Comparison of ENCODE assay signal across 12 cellular contexts in genomic region chr5:116361979-116362577, GRCh38.
A peak's percentile ranks its signal among the peaks of the same experiment; 100 is the strongest.
DNase-seq lines count a peak whose midpoint lies in the region; TF ChIP-seq lines count a peak whose summit lies in the region.
"Had no signal": no experiment of that assay in that cellular context is flagged by ENCODE, and none has a peak within 500 bp of the region (broad histone marks: within the 10 kb centered on the region; RNA-seq: fewer than 3 reads in every experiment).

No MANE protein-coding gene starts in this region.

- TF ChIP-seq POLR2A in esophagus muscularis mucosa (IDR thresholded peaks at IDR 0.05; ENCODE audit: low read depth) = no peak
- no peak for TF ChIP-seq POLR2A in ovary (IDR thresholded peaks at IDR 0.05)

- no peak overlapping the region for H2BK5ac ChIP-seq in neuronal stem cell (ENCODE audit: low read length)

- H3K4me1 ChIP-seq in right atrium auricular region = peaks cover 0 to 43% of the 10 kb centered on the region in 2 donors
- peaks cover 22 to 40% (median 33%) of the 10 kb centered on the region in 4 donors for H3K4me1 ChIP-seq in esophagus muscularis mucosa
- H3K4me1 ChIP-seq in neuronal stem cell (ENCODE audit: control insufficient read depth in 2 of 2, insufficient read depth in 1 of 2, low read depth in 1 of 2, low read length in 2 of 2) = peaks cover 0 to 6% of the 10 kb centered on the region in 2 donors
- H3K4me1 ChIP-seq in ovary (ENCODE audit: insufficient read depth) = no peaks in the 10 kb centered on the region

- H3K36me3 ChIP-seq in right atrium auricular region (no peaks in the 10 kb centered on the region), esophagus muscularis mucosa (no peaks in the 10 kb centered on the region), neuronal stem cell (replicated peaks in 1 of 2; ENCODE audit: control insufficient read depth in 2 of 2, insufficient read depth in 2 of 2, low read length in 2 of 2) (no peaks in the 10 kb centered on the region), ovary (no peaks in the 10 kb centered on the region)

- peak overlapping the region; percentile 60 for H3K4me2 ChIP-seq in neuronal stem cell (ENCODE audit: insufficient read depth, low read length, poor library complexity, severe bottlenecking)

- TF ChIP-seq CTCF in right atrium auricular region (IDR thresholded peaks at IDR 0.05) = peak in 1 of 2 donors; percentile 18
- no peak for TF ChIP-seq CTCF in esophagus muscularis mucosa (IDR thresholded peaks at IDR 0.05)
- no peak for TF ChIP-seq CTCF in ovary (IDR thresholded peaks at IDR 0.05)

- intact Hi-C loops in cardiac septum (cut with DNase I) = no loop called here
- intact Hi-C loops in esophagus muscularis mucosa (cut with DNase I) = no loop called here
- intact Hi-C loops in ovary (cut with DNase I) = no loop called here

- no peak overlapping the region for H3K14ac ChIP-seq in neuronal stem cell (ENCODE audit: low read length)

- TF ChIP-seq EP300 in esophagus muscularis mucosa (IDR thresholded peaks at IDR 0.05) = no peak
- no peak for TF ChIP-seq EP300 in ovary (IDR thresholded peaks at IDR 0.05)

- H3K79me1 ChIP-seq in neuronal stem cell (ENCODE audit: low read depth, low read length) = no peaks in the 10 kb centered on the region

- 86% methylated on average over 6 of the region's 6 CpGs for WGBS in esophagus muscularis mucosa
- no CpG with 5 or more reads among the region's 6 CpGs for WGBS in neuronal stem cell (ENCODE audit: extremely low coverage in 2 of 2, insufficient read length in 2 of 2, insufficient replicate concordance in 1 of 2), 2 donors
- WGBS in ovary, 3 donors = 79 to 89% (median 84%) methylated on average over 6 of the region's 6 CpGs

- no peak overlapping the region for H3K23ac ChIP-seq in neuronal stem cell (ENCODE audit: low read depth, low read length, poor library complexity)

- no peak overlapping the region for H4K8ac ChIP-seq in neuronal stem cell (ENCODE audit: low read depth, low read length)

- H3K27me3 ChIP-seq in right atrium auricular region = no peaks in the 10 kb centered on the region
- no peaks in the 10 kb centered on the region for H3K27me3 ChIP-seq in esophagus muscularis mucosa
- no peaks in the 10 kb centered on the region for H3K27me3 ChIP-seq in neuronal stem cell (ENCODE audit: control insufficient read depth in 3 of 3, insufficient read depth in 3 of 3, low read depth in 1 of 3, low read length in 3 of 3)
- H3K27me3 ChIP-seq in ovary = no peaks in the 10 kb centered on the region

- H3K9me3 ChIP-seq in right atrium auricular region = no peaks in the 10 kb centered on the region
- H3K9me3 ChIP-seq in esophagus muscularis mucosa = no peaks in the 10 kb centered on the region
- no peaks in the 10 kb centered on the region for H3K9me3 ChIP-seq in neuronal stem cell (replicated peaks in 1 of 2; ENCODE audit: control insufficient read depth in 2 of 2, insufficient read depth in 1 of 2, low read depth in 1 of 2, low read length in 2 of 2)
- H3K9me3 ChIP-seq in ovary = no peaks in the 10 kb centered on the region

- no peak overlapping the region for H2BK120ac ChIP-seq in neuronal stem cell (ENCODE audit: low read depth, low read length)

- H3K27ac ChIP-seq in right atrium auricular region = peak overlapping the region; percentile 44 to 66
- peak overlapping the region in 1 of 4 donors; percentile 66 for H3K27ac ChIP-seq in esophagus muscularis mucosa (replicated peaks in 1 of 4)
- H3K27ac ChIP-seq in neuronal stem cell (replicated peaks; ENCODE audit: low read length) = no peak overlapping the region
- H3K27ac ChIP-seq in ovary = no peak overlapping the region

- H3K9ac ChIP-seq in neuronal stem cell (ENCODE audit: low read depth, low read length, poor library complexity) = no peak overlapping the region

- no peak overlapping the region for H2AFZ ChIP-seq in neuronal stem cell (ENCODE audit: low read length)

- H3K18ac ChIP-seq in neuronal stem cell (ENCODE audit: low read length) = no peak overlapping the region

- no peak overlapping the region for H2AK5ac ChIP-seq in neuronal stem cell (ENCODE audit: low read depth, low read length)

- H2BK15ac ChIP-seq in neuronal stem cell (ENCODE audit: low read length) = no peak overlapping the region

- no peak for DNase-seq in right atrium auricular region (ENCODE audit: low spot score)
- no peak for DNase-seq in cardiac septum (ENCODE audit: low spot score)
- DNase-seq in esophagus muscularis mucosa (ENCODE audit: extremely low spot score) = peak; percentile 60
- no peak for DNase-seq in neuronal stem cell (ENCODE audit: low spot score)
- DNase-seq in C1 segment of cervical spinal cord (lab: John Stamatoyannopoulos, UW) = no peak
- DNase-seq in ovary = no peak
- no peak for DNase-seq in NOMO-1 (lab: John Stamatoyannopoulos, UW; ENCODE audit: unreplicated experiment in 2 of 2)
- DNase-seq in NCI-H2029 (lab: John Stamatoyannopoulos, UW) = no peak
- DNase-seq: activated naive CD4-positive, alpha-beta T cell treated with anti-CD3 and anti-CD28 coated beads for 36 hours; immature natural killer cell; Karpas-422; stimulated activated naive CD8-positive, alpha-beta T cell treated with anti-CD3 and anti-CD28 coated beads, Interleukin-15, Interleukin-2, amounts not matched to agents 100 U/mL and 50 U/mL, for 24 hours had no signal

- no peak overlapping the region for H4K91ac ChIP-seq in neuronal stem cell (ENCODE audit: low read depth, low read length, poor library complexity)

- H2BK12ac ChIP-seq in neuronal stem cell (ENCODE audit: low read length) = no peak overlapping the region

- H3K4me3 ChIP-seq in right atrium auricular region = peak overlapping the region in 1 of 2 donors; percentile 48
- peak overlapping the region; percentile 46 to 60 (median 54) for H3K4me3 ChIP-seq in esophagus muscularis mucosa
- H3K4me3 ChIP-seq in neuronal stem cell (ENCODE audit: low read length in 2 of 2) = no peak overlapping the region
- no peak overlapping the region for H3K4me3 ChIP-seq in ovary

- no peak overlapping the region for H3K4ac ChIP-seq in neuronal stem cell (ENCODE audit: low read length)

Comparison
In these comparisons a context has a peak if more than half of its experiments do, and no peak if none do; other contexts are left out.
1. H3K27ac ChIP-seq: peak in right atrium auricular region (2 of 2); none in neuronal stem cell (single experiment) and ovary (0 of 2).
2. H3K4me3 ChIP-seq: peak in esophagus muscularis mucosa (4 of 4); none in neuronal stem cell (0 of 2) and ovary (single experiment).